Comparison of ENCODE assay signal across 14 cellular contexts in the genomic region with DNA sequence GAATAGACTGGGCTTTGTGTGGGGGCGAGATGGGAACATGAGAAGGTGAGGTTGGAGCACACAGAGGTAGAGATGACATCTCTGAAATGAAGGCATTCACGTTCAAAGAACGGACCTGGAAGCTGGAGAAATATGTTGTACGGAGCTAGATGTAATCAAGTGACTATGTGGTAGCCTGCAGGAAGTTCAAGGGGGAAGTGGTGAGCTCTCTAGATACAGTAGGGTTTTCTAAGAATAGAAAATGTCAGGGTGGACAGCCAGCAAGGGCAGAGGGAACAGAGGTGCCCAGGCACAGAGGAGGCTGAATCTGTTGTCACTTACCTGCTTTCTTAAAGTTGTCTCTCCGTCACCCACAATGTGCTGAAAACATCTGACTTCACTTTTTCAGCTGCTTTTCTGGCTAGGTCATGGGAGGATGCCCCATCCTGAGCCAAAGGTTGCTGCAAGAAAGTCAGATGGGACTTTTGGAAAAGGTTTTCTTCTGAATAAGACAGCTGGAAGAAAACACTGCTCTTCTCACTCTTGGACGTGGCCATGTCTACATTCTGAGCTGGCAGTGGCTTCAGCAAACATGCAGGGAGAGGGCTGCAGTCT.
DNase-seq lines count a peak whose midpoint lies in the region; ATAC-seq and FAIRE-seq lines count a peak whose summit lies in the region.
"Had no signal": no experiment of that assay in that cellular context is flagged by ENCODE, and none has a peak within 500 bp of the region (broad histone marks: within the 10 kb centered on the region; RNA-seq: fewer than 3 reads in every experiment).

No MANE protein-coding gene starts in this region.

- in situ Hi-C loops in ACHN (cut with HindIII; ENCODE audit: low pct_ligation_motif_present, low pct_unique_long_range_greater_than_20kb, low sequenced_read_pairs) = no loop called here

- no peaks in the 10 kb centered on the region for H3K9me3 ChIP-seq in small intestine (ENCODE audit: control insufficient read depth, low read depth)
- H3K9me3 ChIP-seq: esophagus squamous epithelium had no signal

- no peaks in the 10 kb centered on the region for H3K36me3 ChIP-seq in small intestine (ENCODE audit: control insufficient read depth in 2 of 2, insufficient read depth in 2 of 2, low read length in 2 of 2)
- H3K36me3 ChIP-seq: esophagus squamous epithelium had no signal

- H3K4me1 ChIP-seq in small intestine (ENCODE audit: control insufficient read depth in 2 of 2, insufficient read depth in 1 of 2, low read depth in 1 of 2, low read length in 1 of 2) = peaks cover 0 to 14% of the 10 kb centered on the region in 2 donors

- intact Hi-C loops in left cardiac atrium (cut with DNase I) = no loop called here

- peaks cover 0 to 2% of the 10 kb centered on the region in 2 donors for H3K27me3 ChIP-seq in small intestine (ENCODE audit: control insufficient read depth in 2 of 2, insufficient read depth in 2 of 2, low read length in 2 of 2)

- ATAC-seq in GM19372 (IDR thresholded peaks at IDR 0.05; ENCODE audit: low read depth, unreplicated experiment) (peak; percentile 39), left cardiac atrium (peak; percentile 40 to 46)

- 56 to 87% (median 57%) methylated on average over 6 of the region's 6 CpGs for WGBS in small intestine, 3 donors

- no peak overlapping the region for H3K4me3 ChIP-seq in small intestine (ENCODE audit: low read depth in 1 of 2, low read length in 2 of 2)
- H3K4me3 ChIP-seq: esophagus squamous epithelium had no signal

- H3K27ac ChIP-seq in small intestine (ENCODE audit: low read depth in 1 of 2, low read length in 1 of 2) = no peak overlapping the region
- H3K27ac ChIP-seq: esophagus squamous epithelium had no signal

- FAIRE-seq in small intestine (lab: Jason Lieb, UNC) = no peak

- peak; percentile 49 to 62 for DNase-seq in AML-193 (lab: John Stamatoyannopoulos, UW)
- DNase-seq in OCI-M1 (lab: John Stamatoyannopoulos, UW) = peak; percentile 60
- DNase-seq in left cardiac atrium = no peak
- DNase-seq in DMS114 treated with DMSO at 0.1 percent for 48 hours (lab: John Stamatoyannopoulos, UW; ENCODE audit: unreplicated experiment) = no peak
- no peak for DNase-seq in small intestine
- no peak for DNase-seq in effector CD4-positive, alpha-beta T cell
- DNase-seq in ACHN = no peak
- DNase-seq: esophagus squamous epithelium; HFFc6; NCI-H1694 treated with DMSO at 0.1 percent for 48 hours; NCI-H82; stimulated activated CD4-positive, alpha-beta T cell treated with anti-CD3 and anti-CD28 coated beads, Interleukin-4, amount 100 ng/mL, for 1 hour; stimulated activated naive CD4-positive, alpha-beta T cell treated with Interleukin-2 at 50 U/mL for 16 hours had no signal

Comparison
In these comparisons a context has a peak if more than half of its experiments do, and no peak if none do; other contexts are left out.
1. DNase-seq: peak in AML-193 (2 of 2) and OCI-M1 (single experiment); none in left cardiac atrium (single experiment), DMS114 treated with DMSO at 0.1 percent for 48 hours (single experiment), small intestine (single experiment), effector CD4-positive, alpha-beta T cell (single experiment) and ACHN (single experiment).